Comparison of ENCODE assay signal across 13 cellular contexts in the genomic region with DNA sequence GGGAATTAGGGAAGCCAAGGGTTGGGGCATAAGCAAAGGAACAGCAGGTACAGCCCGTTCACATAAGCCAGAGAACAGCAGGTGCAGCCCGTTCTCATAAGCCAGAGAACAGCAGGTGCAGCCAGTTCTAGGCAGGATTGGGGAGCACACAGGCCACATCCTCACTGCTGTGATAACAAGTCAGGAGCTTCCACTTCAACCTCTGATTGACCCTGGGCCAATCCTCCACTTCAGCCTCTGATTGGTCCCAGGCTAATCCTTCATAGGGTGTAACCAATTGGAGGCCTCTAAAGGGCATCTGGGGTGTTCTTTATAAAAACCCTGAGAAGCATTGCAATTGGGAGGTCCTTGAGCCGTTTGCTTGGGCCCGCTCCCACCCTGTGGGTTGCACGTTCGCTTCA. TPM values are rescaled to one million over a fixed set of nuclear protein-coding genes. Genes with fewer than 3 reads are reported as not detected.
A peak's percentile ranks its signal among the peaks of the same experiment; 100 is the strongest.
DNase-seq lines count a peak whose midpoint lies in the region; ATAC-seq and TF ChIP-seq lines count a peak whose summit lies in the region.
"Had no signal": no experiment of that assay in that cellular context is flagged by ENCODE, and none has a peak within 500 bp of the region (broad histone marks: within the 10 kb centered on the region; RNA-seq: fewer than 3 reads in every experiment).

No MANE protein-coding gene starts in this region.

- no peak overlapping the region for H3K27ac ChIP-seq in GM23338 (ENCODE audit: low read depth)
- H3K27ac ChIP-seq in body of pancreas, result peak overlapping the region in 3 of 4 donors; percentile 22 to 66 (median 53)
- H3K27ac ChIP-seq: left lung, PC-9 had no signal

- H3K4me1 ChIP-seq in GM23338 (ENCODE audit: insufficient read depth) (no peaks in the 10 kb centered on the region), body of pancreas (peaks cover 22% of the 10 kb centered on the region)
- H3K4me1 ChIP-seq: left lung had no signal

- H3K36me3 Mint-ChIP-seq in GM23338 (ENCODE audit: low read depth), result no peaks in the 10 kb centered on the region
- H3K36me3 Mint-ChIP-seq: CD4-positive, CD25-positive, alpha-beta regulatory T cell had no signal

- H3K9me3 ChIP-seq in body of pancreas, result no peaks in the 10 kb centered on the region
- H3K9me3 ChIP-seq: left lung had no signal

- H3K4me3 Mint-ChIP-seq in GM23338, result no peak overlapping the region
- H3K4me3 Mint-ChIP-seq: activated B cell treated with CpG ODN at 0.5 μM for 24 hours; CD4-positive, CD25-positive, alpha-beta regulatory T cell had no signal

- in situ Hi-C loops in GM13977 (cut with MboI; ENCODE audit: low pct_unique_long_range_greater_than_20kb, low sequenced_read_pairs, unreplicated experiment), result no loop called here

- TF ChIP-seq CTCF in GM23338 (conservative IDR thresholded peaks at IDR 0.05; ENCODE audit: low read depth in 2 of 2) (no peak), body of pancreas (IDR thresholded peaks at IDR 0.05) (no peak), GM13977 (IDR thresholded peaks at IDR 0.05; ENCODE audit: extremely low read depth, insufficient read depth, missing control alignments) (no peak)

- no peaks in the 10 kb centered on the region for H3K9me2 ChIP-seq in GM23338 (ENCODE audit: insufficient read depth)

- no peaks in the 10 kb centered on the region for H3K79me2 ChIP-seq in GM23338 (replicated peaks; ENCODE audit: insufficient read depth)

- WGBS in body of pancreas, 2 donors, result 50 to 53% methylated on average over 6 of the region's 6 CpGs

- DNase-seq in AG08395 (ENCODE audit: low spot score) (peak; percentile 14), GM23338 (ENCODE audit: low spot score) (peak; percentile 34), NCI-H2196 treated with DMSO at 0.1 percent for 48 hours (lab: John Stamatoyannopoulos, UW; ENCODE audit: unreplicated experiment) (peak; percentile 51), body of pancreas (peak; percentile 69 to 84 (median 82)), GM13977 (ENCODE audit: low spot score) (no peak), ureter (ENCODE audit: low spot score) (no peak)
- no peak for DNase-seq in stimulated activated CD4-positive, alpha-beta T cell treated with anti-CD3 and anti-CD28 coated beads, Interleukin-1b, Interleukin-23, amount 100 ng/mL, for 48 hours
- DNase-seq: activated B cell treated with CpG ODN at 0.5 μM for 24 hours; central memory CD4-positive, alpha-beta T cell; PC-9 had no signal

- ATAC-seq in GM23338 (peak; percentile 75), body of pancreas (peak; percentile 45), HG02981 (IDR thresholded peaks at IDR 0.05; ENCODE audit: unreplicated experiment) (no peak)
- ATAC-seq: left lung had no signal

- no peaks in the 10 kb centered on the region for H3K4me1 Mint-ChIP-seq in GM23338
- H3K4me1 Mint-ChIP-seq: activated B cell treated with CpG ODN at 0.5 μM for 24 hours had no signal

- intact Hi-C loops in body of pancreas (cut with DNase I), result no loop called here

- H3K27ac Mint-ChIP-seq in GM23338, result no peak overlapping the region
- H3K27ac Mint-ChIP-seq: activated B cell treated with CpG ODN at 0.5 μM for 24 hours; CD4-positive, CD25-positive, alpha-beta regulatory T cell had no signal

- H3K36me3 ChIP-seq in GM23338 (ENCODE audit: insufficient read depth) (no peaks in the 10 kb centered on the region), body of pancreas (replicated peaks in 1 of 2; ENCODE audit: insufficient read depth in 1 of 2, low read depth in 2 of 2) (no peaks in the 10 kb centered on the region)
- H3K36me3 ChIP-seq: left lung had no signal

- H4K20me1 ChIP-seq in GM23338 (replicated peaks; ENCODE audit: insufficient read depth), result no peaks in the 10 kb centered on the region

- no peak overlapping the region for H3K4me3 ChIP-seq in GM23338
- no peak overlapping the region for H3K4me3 ChIP-seq in body of pancreas
- H3K4me3 ChIP-seq: left lung, PC-9 had no signal

- no peaks in the 10 kb centered on the region; the same call in 2 of the 3 replicates for H3K9me3 Mint-ChIP-seq in GM23338
- H3K9me3 Mint-ChIP-seq: activated B cell treated with CpG ODN at 0.5 μM for 24 hours had no signal

- TF ChIP-seq POLR2A in body of pancreas (IDR thresholded peaks at IDR 0.05), result peak; percentile 36 to 50 (median 43)

- H3K27me3 Mint-ChIP-seq in GM23338 (ENCODE audit: insufficient read depth, low read depth, poor library complexity), result no peaks in the 10 kb centered on the region
- H3K27me3 Mint-ChIP-seq: activated B cell treated with CpG ODN at 0.5 μM for 24 hours; CD4-positive, CD25-positive, alpha-beta regulatory T cell had no signal

- H3K4me2 ChIP-seq in GM23338, result no peak overlapping the region
- H3K4me2 ChIP-seq: PC-9 had no signal

- H3F3A ChIP-seq in GM23338 (replicated peaks; ENCODE audit: low read depth), result no peaks in the 10 kb centered on the region

- H3K27me3 ChIP-seq in GM23338 (ENCODE audit: insufficient read depth) (no peaks in the 10 kb centered on the region), body of pancreas (no peaks in the 10 kb centered on the region)
- H3K27me3 ChIP-seq: left lung had no signal

- H2AFZ ChIP-seq in GM23338, result no peak overlapping the region
- H2AFZ ChIP-seq: PC-9 had no signal

TF ChIP-seq in GM23338, 12 proteins besides CTCF, POLR2A, EP300 and RAD21 (continues in another document):
- no peak for TF ChIP-seq CREB1 (CRISPR knock-in tag; IDR thresholded peaks at IDR 0.05; ENCODE audit: low read depth)
- TF ChIP-seq, protein P1, sequence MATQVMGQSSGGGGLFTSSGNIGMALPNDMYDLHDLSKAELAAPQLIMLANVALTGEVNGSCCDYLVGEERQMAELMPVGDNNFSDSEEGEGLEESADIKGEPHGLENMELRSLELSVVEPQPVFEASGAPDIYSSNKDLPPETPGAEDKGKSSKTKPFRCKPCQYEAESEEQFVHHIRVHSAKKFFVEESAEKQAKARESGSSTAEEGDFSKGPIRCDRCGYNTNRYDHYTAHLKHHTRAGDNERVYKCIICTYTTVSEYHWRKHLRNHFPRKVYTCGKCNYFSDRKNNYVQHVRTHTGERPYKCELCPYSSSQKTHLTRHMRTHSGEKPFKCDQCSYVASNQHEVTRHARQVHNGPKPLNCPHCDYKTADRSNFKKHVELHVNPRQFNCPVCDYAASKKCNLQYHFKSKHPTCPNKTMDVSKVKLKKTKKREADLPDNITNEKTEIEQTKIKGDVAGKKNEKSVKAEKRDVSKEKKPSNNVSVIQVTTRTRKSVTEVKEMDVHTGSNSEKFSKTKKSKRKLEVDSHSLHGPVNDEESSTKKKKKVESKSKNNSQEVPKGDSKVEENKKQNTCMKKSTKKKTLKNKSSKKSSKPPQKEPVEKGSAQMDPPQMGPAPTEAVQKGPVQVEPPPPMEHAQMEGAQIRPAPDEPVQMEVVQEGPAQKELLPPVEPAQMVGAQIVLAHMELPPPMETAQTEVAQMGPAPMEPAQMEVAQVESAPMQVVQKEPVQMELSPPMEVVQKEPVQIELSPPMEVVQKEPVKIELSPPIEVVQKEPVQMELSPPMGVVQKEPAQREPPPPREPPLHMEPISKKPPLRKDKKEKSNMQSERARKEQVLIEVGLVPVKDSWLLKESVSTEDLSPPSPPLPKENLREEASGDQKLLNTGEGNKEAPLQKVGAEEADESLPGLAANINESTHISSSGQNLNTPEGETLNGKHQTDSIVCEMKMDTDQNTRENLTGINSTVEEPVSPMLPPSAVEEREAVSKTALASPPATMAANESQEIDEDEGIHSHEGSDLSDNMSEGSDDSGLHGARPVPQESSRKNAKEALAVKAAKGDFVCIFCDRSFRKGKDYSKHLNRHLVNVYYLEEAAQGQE (IDR thresholded peaks at IDR 0.05; ENCODE audit: unreplicated experiment), result no peak
- TF ChIP-seq ZNF331 (CRISPR knock-in tag; IDR thresholded peaks at IDR 0.05; ENCODE audit: low read depth), result no peak
- no peak for TF ChIP-seq JUNB (IDR thresholded peaks at IDR 0.05; ENCODE audit: unreplicated experiment)
- no peak for TF ChIP-seq POLR2AphosphoS5 (IDR thresholded peaks at IDR 0.05; ENCODE audit: low read depth)
- no peak for TF ChIP-seq ZNF114 (CRISPR knock-in tag; IDR thresholded peaks at IDR 0.05)
- no peak for TF ChIP-seq EZH2phosphoT487 (IDR thresholded peaks at IDR 0.05; ENCODE audit: unreplicated experiment)
- no peak for TF ChIP-seq EZH2 (IDR thresholded peaks at IDR 0.05; ENCODE audit: low read depth, unreplicated experiment)
- TF ChIP-seq, protein P2, sequence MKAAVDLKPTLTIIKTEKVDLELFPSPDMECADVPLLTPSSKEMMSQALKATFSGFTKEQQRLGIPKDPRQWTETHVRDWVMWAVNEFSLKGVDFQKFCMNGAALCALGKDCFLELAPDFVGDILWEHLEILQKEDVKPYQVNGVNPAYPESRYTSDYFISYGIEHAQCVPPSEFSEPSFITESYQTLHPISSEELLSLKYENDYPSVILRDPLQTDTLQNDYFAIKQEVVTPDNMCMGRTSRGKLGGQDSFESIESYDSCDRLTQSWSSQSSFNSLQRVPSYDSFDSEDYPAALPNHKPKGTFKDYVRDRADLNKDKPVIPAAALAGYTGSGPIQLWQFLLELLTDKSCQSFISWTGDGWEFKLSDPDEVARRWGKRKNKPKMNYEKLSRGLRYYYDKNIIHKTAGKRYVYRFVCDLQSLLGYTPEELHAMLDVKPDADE (IDR thresholded peaks at IDR 0.05), result no peak
- TF ChIP-seq NANOG (IDR thresholded peaks at IDR 0.05; ENCODE audit: borderline replicate concordance), result no peak
- TF ChIP-seq STAT1 (IDR thresholded peaks at IDR 0.05; ENCODE audit: unreplicated experiment), result no peak

RNA-seq across cellular contexts. Expression of a gene that starts 27.5 kb away (rescaled TPM):
- 1.0 and 2.3 TPM in 2 replicates for total RNA-seq in GM23338 (2014; rRNA removed; shearing (Covaris generic))
- polyA plus RNA-seq in GM23338 (2016; fragmentation: Nextera tagmentation; extraction: Ambion mirVana), result 0.26 and 0.27 TPM in 2 replicates
- 1,000 to 10,000 TPM; 8,438 to 9,209 TPM for total RNA-seq in body of pancreas
- total RNA-seq in ureter, result 3.0 TPM
- polyA plus RNA-seq: CD4-positive, CD25-positive, alpha-beta regulatory T cell had no signal

RNA-seq across cellular contexts. Expression of a gene that starts 31.8 kb away (rescaled TPM):
- 15.5 and 20.3 TPM in 2 replicates for total RNA-seq in GM23338 (2014; rRNA removed; shearing (Covaris generic))
- polyA plus RNA-seq in GM23338 (2016; fragmentation: Nextera tagmentation; extraction: Ambion mirVana), result 6.1 and 8.6 TPM in 2 replicates
- 10 to 100 TPM; 27.8 to 64.6 TPM for total RNA-seq in body of pancreas
- total RNA-seq in ureter, result 57.9 TPM

RNA-seq across cellular contexts. Expression of a gene that starts 58.5 kb away (rescaled TPM):
- total RNA-seq in GM23338 (2014; rRNA removed; shearing (Covaris generic)), result 78.8 and 81.1 TPM in 2 replicates
- 41.2 and 46.0 TPM in 2 replicates for polyA plus RNA-seq in GM23338 (2016; fragmentation: Nextera tagmentation; extraction: Ambion mirVana)
- 10 to 100 TPM; 43.1 to 57.7 TPM for total RNA-seq in body of pancreas
- 60.7 TPM for total RNA-seq in ureter

Comparison
In these comparisons a context has a peak if more than half of its experiments do, and no peak if none do; other contexts are left out.
1. DNase-seq: peak in AG08395 (single experiment), GM23338 (single experiment), NCI-H2196 treated with DMSO at 0.1 percent for 48 hours (single experiment) and body of pancreas (4 of 4); none in stimulated activated CD4-positive, alpha-beta T cell treated with anti-CD3 and anti-CD28 coated beads, Interleukin-1b, Interleukin-23, amount 100 ng/mL, for 48 hours (single experiment), GM13977 (single experiment) and ureter (single experiment).
2. RNA of a gene that starts 27.5 kb away (total RNA-seq): 8,438 to 9,209 TPM in body of pancreas; 3.0 TPM in ureter (single experiment) and 1.0 to 2.3 TPM in GM23338; every median in the first group is over 1,000 times any median in the second.